Comparison of ENCODE assay signal across 1 cellular context in the genomic region with DNA sequence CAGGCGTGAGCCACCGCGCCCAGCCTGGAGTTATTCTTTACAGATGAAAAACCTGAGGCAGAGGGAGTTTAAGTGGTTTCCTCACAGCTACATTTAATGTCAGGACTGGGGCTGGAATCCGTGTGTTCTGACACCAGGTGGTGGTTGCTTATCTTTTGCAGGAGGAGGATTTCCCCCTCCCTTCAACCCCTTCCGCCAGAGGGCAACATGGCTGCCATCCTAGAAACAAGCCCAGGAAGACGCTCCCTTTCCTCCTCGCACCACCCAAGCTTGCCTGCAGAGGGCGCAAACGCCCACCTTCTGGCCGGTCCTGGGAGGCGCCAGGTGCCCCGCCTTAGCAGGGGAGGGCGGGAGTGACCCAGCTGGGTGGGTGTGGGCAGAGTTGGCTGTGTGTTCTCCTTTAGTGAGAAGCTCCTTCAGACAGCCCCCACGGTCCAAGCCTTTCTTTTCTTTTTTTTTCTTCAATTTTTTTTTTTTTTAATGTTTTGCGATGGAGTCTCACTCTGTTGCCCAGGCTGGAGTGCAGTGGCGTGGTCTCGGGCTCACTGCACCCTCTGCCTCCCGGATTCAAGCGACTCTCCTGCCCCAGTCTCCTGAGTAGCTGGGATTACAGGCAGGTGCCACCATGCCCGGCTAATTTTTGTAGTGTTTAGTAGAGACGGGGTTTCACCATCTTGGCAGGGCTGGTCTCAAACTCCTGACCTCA.
TF ChIP-seq lines count a peak whose summit lies in the region.

No MANE protein-coding gene starts in this region.

TF ChIP-seq in K562, 482 proteins besides CTCF, POLR2A, EP300 and RAD21 (continued from another document):
- TF ChIP-seq, protein P1, sequence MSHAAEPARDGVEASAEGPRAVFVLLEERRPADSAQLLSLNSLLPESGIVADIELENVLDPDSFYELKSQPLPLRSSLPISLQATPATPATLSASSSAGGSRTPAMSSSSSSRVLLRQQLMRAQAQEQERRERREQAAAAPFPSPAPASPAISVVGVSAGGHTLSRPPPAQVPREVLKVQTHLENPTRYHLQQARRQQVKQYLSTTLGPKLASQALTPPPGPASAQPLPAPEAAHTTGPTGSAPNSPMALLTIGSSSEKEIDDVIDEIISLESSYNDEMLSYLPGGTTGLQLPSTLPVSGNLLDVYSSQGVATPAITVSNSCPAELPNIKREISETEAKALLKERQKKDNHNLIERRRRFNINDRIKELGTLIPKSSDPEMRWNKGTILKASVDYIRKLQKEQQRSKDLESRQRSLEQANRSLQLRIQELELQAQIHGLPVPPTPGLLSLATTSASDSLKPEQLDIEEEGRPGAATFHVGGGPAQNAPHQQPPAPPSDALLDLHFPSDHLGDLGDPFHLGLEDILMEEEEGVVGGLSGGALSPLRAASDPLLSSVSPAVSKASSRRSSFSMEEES (CRISPR knock-in tag; IDR thresholded peaks at IDR 0.05), result no peak
- TF ChIP-seq MLX (CRISPR knock-in tag; conservative IDR thresholded peaks at IDR 0.05) (no peak), DLX4 (CRISPR knock-in tag; IDR thresholded peaks at IDR 0.05) (no peak), MYNN (IDR thresholded peaks at IDR 0.05) (0 out of 2 replicates have a peak, but pooled peaks have one; percentile 43), MYNN (CRISPR knock-in tag; IDR thresholded peaks at IDR 0.05) (no peak), KLF10 (CRISPR knock-in tag; IDR thresholded peaks at IDR 0.05) (no peak), BCLAF1 (IDR thresholded peaks at IDR 0.05; ENCODE audit: borderline replicate concordance in 1 of 2, control insufficient read depth in 1 of 2, low read depth in 2 of 2, low read length in 1 of 2) (no peak), ELF1 (tag; IDR thresholded peaks at IDR 0.05) (peak; percentile 66), ZNF707 (CRISPR knock-in tag; conservative IDR thresholded peaks at IDR 0.05) (no peak), ZNF324 (CRISPR knock-in tag; IDR thresholded peaks at IDR 0.05) (no peak), BRCA1 (IDR thresholded peaks at IDR 0.05) (no peak), BRCA1 (CRISPR knock-in tag; IDR thresholded peaks at IDR 0.05) (no peak), KLF16 (IDR thresholded peaks at IDR 0.05) (peak; percentile 19; the same call in 1 of the 2 replicates), DIDO1 (tag; IDR thresholded peaks at IDR 0.05; ENCODE audit: low read depth) (no peak), SOX6 (IDR thresholded peaks at IDR 0.05) (no peak), PTTG1 (tag; IDR thresholded peaks at IDR 0.05; ENCODE audit: low read depth) (no peak), NR4A1 (CRISPR knock-in tag; IDR thresholded peaks at IDR 0.05) (no peak), NR4A1 (tag; IDR thresholded peaks at IDR 0.05) (no peak), RFX1 (IDR thresholded peaks at IDR 0.05) (peak; percentile 66), TBL1XR1 (IDR thresholded peaks at IDR 0.05; ENCODE audit: low read length in 2 of 2) (no peak), TAF1 (IDR thresholded peaks at IDR 0.05; ENCODE audit: control insufficient read depth, extremely low read depth, insufficient read depth, low read length, severe bottlenecking) (no peak), EGR1 (conservative IDR thresholded peaks at IDR 0.05) (peak; percentile 32)
- TF ChIP-seq, protein P2, sequence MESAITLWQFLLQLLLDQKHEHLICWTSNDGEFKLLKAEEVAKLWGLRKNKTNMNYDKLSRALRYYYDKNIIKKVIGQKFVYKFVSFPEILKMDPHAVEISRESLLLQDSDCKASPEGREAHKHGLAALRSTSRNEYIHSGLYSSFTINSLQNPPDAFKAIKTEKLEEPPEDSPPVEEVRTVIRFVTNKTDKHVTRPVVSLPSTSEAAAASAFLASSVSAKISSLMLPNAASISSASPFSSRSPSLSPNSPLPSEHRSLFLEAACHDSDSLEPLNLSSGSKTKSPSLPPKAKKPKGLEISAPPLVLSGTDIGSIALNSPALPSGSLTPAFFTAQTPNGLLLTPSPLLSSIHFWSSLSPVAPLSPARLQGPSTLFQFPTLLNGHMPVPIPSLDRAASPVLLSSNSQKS (CRISPR knock-in tag; IDR thresholded peaks at IDR 0.05), result no peak
- TF ChIP-seq, protein P3, sequence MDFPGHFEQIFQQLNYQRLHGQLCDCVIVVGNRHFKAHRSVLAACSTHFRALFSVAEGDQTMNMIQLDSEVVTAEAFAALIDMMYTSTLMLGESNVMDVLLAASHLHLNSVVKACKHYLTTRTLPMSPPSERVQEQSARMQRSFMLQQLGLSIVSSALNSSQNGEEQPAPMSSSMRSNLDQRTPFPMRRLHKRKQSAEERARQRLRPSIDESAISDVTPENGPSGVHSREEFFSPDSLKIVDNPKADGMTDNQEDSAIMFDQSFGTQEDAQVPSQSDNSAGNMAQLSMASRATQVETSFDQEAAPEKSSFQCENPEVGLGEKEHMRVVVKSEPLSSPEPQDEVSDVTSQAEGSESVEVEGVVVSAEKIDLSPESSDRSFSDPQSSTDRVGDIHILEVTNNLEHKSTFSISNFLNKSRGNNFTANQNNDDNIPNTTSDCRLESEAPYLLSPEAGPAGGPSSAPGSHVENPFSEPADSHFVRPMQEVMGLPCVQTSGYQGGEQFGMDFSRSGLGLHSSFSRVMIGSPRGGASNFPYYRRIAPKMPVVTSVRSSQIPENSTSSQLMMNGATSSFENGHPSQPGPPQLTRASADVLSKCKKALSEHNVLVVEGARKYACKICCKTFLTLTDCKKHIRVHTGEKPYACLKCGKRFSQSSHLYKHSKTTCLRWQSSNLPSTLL (IDR thresholded peaks at IDR 0.05), result no peak
- TF ChIP-seq, protein P4, sequence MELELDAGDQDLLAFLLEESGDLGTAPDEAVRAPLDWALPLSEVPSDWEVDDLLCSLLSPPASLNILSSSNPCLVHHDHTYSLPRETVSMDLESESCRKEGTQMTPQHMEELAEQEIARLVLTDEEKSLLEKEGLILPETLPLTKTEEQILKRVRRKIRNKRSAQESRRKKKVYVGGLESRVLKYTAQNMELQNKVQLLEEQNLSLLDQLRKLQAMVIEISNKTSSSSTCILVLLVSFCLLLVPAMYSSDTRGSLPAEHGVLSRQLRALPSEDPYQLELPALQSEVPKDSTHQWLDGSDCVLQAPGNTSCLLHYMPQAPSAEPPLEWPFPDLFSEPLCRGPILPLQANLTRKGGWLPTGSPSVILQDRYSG (tag; conservative IDR thresholded peaks at IDR 0.05; ENCODE audit: low read depth), result no peak
- TF ChIP-seq, protein P5, sequence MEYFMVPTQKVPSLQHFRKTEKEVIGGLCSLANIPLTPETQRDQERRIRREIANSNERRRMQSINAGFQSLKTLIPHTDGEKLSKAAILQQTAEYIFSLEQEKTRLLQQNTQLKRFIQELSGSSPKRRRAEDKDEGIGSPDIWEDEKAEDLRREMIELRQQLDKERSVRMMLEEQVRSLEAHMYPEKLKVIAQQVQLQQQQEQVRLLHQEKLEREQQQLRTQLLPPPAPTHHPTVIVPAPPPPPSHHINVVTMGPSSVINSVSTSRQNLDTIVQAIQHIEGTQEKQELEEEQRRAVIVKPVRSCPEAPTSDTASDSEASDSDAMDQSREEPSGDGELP (CRISPR knock-in tag; IDR thresholded peaks at IDR 0.05; ENCODE audit: borderline replicate concordance), result peak; percentile 97
